21 cellular contexts compared by ENCODE assay signal in genomic region chr18:32683044-32683443, GRCh38.
DNase-seq lines count a peak whose midpoint lies in the region; ATAC-seq and TF ChIP-seq lines count a peak whose summit lies in the region.
"Had no signal": no experiment of that assay in that cellular context is flagged by ENCODE, and none has a peak within 500 bp of the region (broad histone marks: within the 10 kb centered on the region; RNA-seq: fewer than 3 reads in every experiment).

No MANE protein-coding gene starts in this region.

- no peak overlapping the region for H3K4me2 ChIP-seq in PC-3 (ENCODE audit: low read length)

- H3K4me3 ChIP-seq in PC-3 (ENCODE audit: low read length) (no peak overlapping the region), endodermal cell (ENCODE audit: low read length) (no peak overlapping the region), Caco-2 (ENCODE audit: low read depth, low read length) (no peak overlapping the region)
- H3K4me3 ChIP-seq: SJCRH30 had no signal

- in situ Hi-C loops in G401 (cut with HindIII; ENCODE audit: low sequenced_read_pairs), result no loop called here

- H3K9me3 ChIP-seq in PC-3 (ENCODE audit: low read length) (no peaks in the 10 kb centered on the region), endodermal cell (ENCODE audit: control insufficient read depth, low read length) (no peaks in the 10 kb centered on the region), Caco-2 (no peaks in the 10 kb centered on the region)
- H3K9me3 ChIP-seq: SJCRH30 had no signal

- CTCF ChIA-PET in PC-3 (lab: Charles Lee), result no interaction called here
- CTCF ChIA-PET in Caco-2 (lab: Charles Lee), result no interaction called here

- H3K9me3 Mint-ChIP-seq in endodermal cell, result no peaks in the 10 kb centered on the region
- no peaks in the 10 kb centered on the region for H3K9me3 Mint-ChIP-seq in neural crest cell
- no peaks in the 10 kb centered on the region for H3K9me3 Mint-ChIP-seq in Caco-2 (ENCODE audit: unreplicated experiment)
- H3K9me3 Mint-ChIP-seq: CD8-positive, alpha-beta T cell had no signal

- intact Hi-C loops in PC-3 (cut with micrococcal nuclease), result no loop called here
- intact Hi-C loops in Caco-2 (cut with micrococcal nuclease; ENCODE audit: unreplicated experiment), result no loop called here

- H2AFZ ChIP-seq in PC-3 (ENCODE audit: low read length), result no peak overlapping the region

- H3K4me1 ChIP-seq in PC-3 (ENCODE audit: insufficient read depth, low read length) (no peaks in the 10 kb centered on the region), endodermal cell (ENCODE audit: control insufficient read depth, insufficient read depth, low read length) (no peaks in the 10 kb centered on the region), Caco-2 (no peaks in the 10 kb centered on the region)
- H3K4me1 ChIP-seq: SJCRH30 had no signal

- H3K36me3 ChIP-seq in PC-3 (ENCODE audit: low read depth, low read length), result no peaks in the 10 kb centered on the region
- H3K36me3 ChIP-seq in endodermal cell (ENCODE audit: control insufficient read depth, insufficient read depth, low read length), result no peaks in the 10 kb centered on the region
- no peaks in the 10 kb centered on the region for H3K36me3 ChIP-seq in Caco-2 (ENCODE audit: control insufficient read depth, insufficient read depth, low read length)
- H3K36me3 ChIP-seq: SJCRH30 had no signal

- H3K4me3 Mint-ChIP-seq in endodermal cell (no peak overlapping the region), neural crest cell (no peak overlapping the region), Caco-2 (ENCODE audit: unreplicated experiment) (no peak overlapping the region)
- H3K4me3 Mint-ChIP-seq: CD8-positive, alpha-beta T cell had no signal

- ATAC-seq in PC-3 (no peak), GM21786 (IDR thresholded peaks at IDR 0.05; ENCODE audit: unreplicated experiment) (no peak)
- ATAC-seq: CD8-positive, alpha-beta T cell had no signal

- H3K27me3 ChIP-seq in PC-3 (ENCODE audit: low read length) (no peaks in the 10 kb centered on the region), endodermal cell (ENCODE audit: control insufficient read depth, insufficient read depth, low read length, poor library complexity, severe bottlenecking) (peaks cover 43% of the 10 kb centered on the region), Caco-2 (replicated peaks; ENCODE audit: control insufficient read depth, insufficient read depth, low read length) (no peaks in the 10 kb centered on the region)
- H3K27me3 ChIP-seq: SJCRH30 had no signal

- H3K4me1 Mint-ChIP-seq in endodermal cell, result no peaks in the 10 kb centered on the region
- H3K4me1 Mint-ChIP-seq in neural crest cell, result no peaks in the 10 kb centered on the region
- no peaks in the 10 kb centered on the region for H3K4me1 Mint-ChIP-seq in Caco-2 (ENCODE audit: low read depth, unreplicated experiment)

- H4K20me1 ChIP-seq in PC-3 (ENCODE audit: low read length), result no peaks in the 10 kb centered on the region

- TF ChIP-seq CTCF in PC-3 (conservative IDR thresholded peaks at IDR 0.05; ENCODE audit: low read depth, low read length) (no peak), endodermal cell (conservative IDR thresholded peaks at IDR 0.05) (peak; percentile 62), neural crest cell (conservative IDR thresholded peaks at IDR 0.05) (peak; percentile 20), Caco-2 (IDR thresholded peaks at IDR 0.05; ENCODE audit: insufficient read depth in 1 of 2, low read depth in 1 of 2, low read length in 1 of 2, severe bottlenecking in 1 of 2, unreplicated experiment in 1 of 2) (no peak)

- H3K27ac Mint-ChIP-seq in endodermal cell, result no peak overlapping the region
- H3K27ac Mint-ChIP-seq in neural crest cell (ENCODE audit: unreplicated experiment), result no peak overlapping the region
- H3K27ac Mint-ChIP-seq in Caco-2 (ENCODE audit: unreplicated experiment), result no peak overlapping the region
- H3K27ac Mint-ChIP-seq: CD8-positive, alpha-beta T cell had no signal

- BruUV-seq in PC-3 (replicated peaks; lab: Mats Ljungman, UMichigan) (no TSS peak), Caco-2 (replicated peaks; lab: Mats Ljungman, UMichigan) (no TSS peak)

- DNase-seq in DMS53 (lab: John Stamatoyannopoulos, UW) (peak; percentile 29), DMS53 treated with DMSO at 0.1 percent for 48 hours (lab: John Stamatoyannopoulos, UW; ENCODE audit: unreplicated experiment) (no peak), PC-3 (peak; percentile 2), endodermal cell (no peak), neural crest cell (ENCODE audit: low read depth, low spot score) (no peak), Caco-2 (no peak), G401 (ENCODE audit: low spot score) (no peak)
- DNase-seq: CD8-positive, alpha-beta T cell; HCEC 1CT; KG1; NCI-H1048; NCI-H146; NCI-H2081; NCI-H2227 treated with DMSO at 0.1 percent for 48 hours; NCI-H524; NK-92 treated with Interleukin-12 subunit alpha and Interleukin-12 subunit beta, amount 100 ng/mL, for 24 hours; OCI-M1; SJCRH30 had no signal

- no peaks in the 10 kb centered on the region for H3F3A ChIP-seq in PC-3 (ENCODE audit: low read length, unreplicated experiment)

- H3K27ac ChIP-seq in PC-3 (ENCODE audit: low read length) (no peak overlapping the region), endodermal cell (ENCODE audit: low read depth, low read length) (no peak overlapping the region)
- H3K27ac ChIP-seq: 22Rv1, RWPE1, SJCRH30 had no signal

- H3K9ac ChIP-seq in PC-3 (ENCODE audit: low read length), result no peak overlapping the region
- no peak overlapping the region for H3K9ac ChIP-seq in endodermal cell (ENCODE audit: extremely low read depth, low read length, poor library complexity, severe bottlenecking)

- H3K36me3 Mint-ChIP-seq in endodermal cell (ENCODE audit: low read depth) (no peaks in the 10 kb centered on the region), neural crest cell (ENCODE audit: low read depth) (no peaks in the 10 kb centered on the region), Caco-2 (ENCODE audit: insufficient read depth, unreplicated experiment) (no peaks in the 10 kb centered on the region)
- H3K36me3 Mint-ChIP-seq: CD8-positive, alpha-beta T cell had no signal

- H3K9me2 ChIP-seq in PC-3 (replicated peaks; ENCODE audit: low read length), result no peaks in the 10 kb centered on the region

- no peaks in the 10 kb centered on the region for H3K79me2 ChIP-seq in PC-3 (ENCODE audit: low read length)

- H3K27me3 Mint-ChIP-seq in endodermal cell (ENCODE audit: insufficient read depth), result peaks cover 32% of the 10 kb centered on the region
- H3K27me3 Mint-ChIP-seq in neural crest cell (ENCODE audit: low read depth), result peaks cover 3% of the 10 kb centered on the region
- no peaks in the 10 kb centered on the region for H3K27me3 Mint-ChIP-seq in Caco-2 (ENCODE audit: insufficient read depth, unreplicated experiment)

- 87 to 89% methylated on average over 4 of the region's 4 CpGs for WGBS in endodermal cell (ENCODE audit: insufficient coverage in 1 of 2, insufficient read length in 1 of 2), 2 experiments

- POLR2A ChIA-PET in PC-3 (lab: Charles Lee; ENCODE audit: unreplicated experiment) (no interaction called here), Caco-2 (lab: Charles Lee) (no interaction called here)

Comparison
In these comparisons a context has a peak if more than half of its experiments do, and no peak if none do; other contexts are left out.
1. DNase-seq: peak in DMS53 (single experiment) and PC-3 (single experiment); none in DMS53 treated with DMSO at 0.1 percent for 48 hours (single experiment), endodermal cell (single experiment), neural crest cell (single experiment), Caco-2 (0 of 2) and G401 (single experiment).
2. CTCF ChIP-seq: peak in endodermal cell (single experiment) and neural crest cell (single experiment); none in PC-3 (single experiment) and Caco-2 (0 of 2).